8 cellular contexts compared by ENCODE assay signal in the genomic region with DNA sequence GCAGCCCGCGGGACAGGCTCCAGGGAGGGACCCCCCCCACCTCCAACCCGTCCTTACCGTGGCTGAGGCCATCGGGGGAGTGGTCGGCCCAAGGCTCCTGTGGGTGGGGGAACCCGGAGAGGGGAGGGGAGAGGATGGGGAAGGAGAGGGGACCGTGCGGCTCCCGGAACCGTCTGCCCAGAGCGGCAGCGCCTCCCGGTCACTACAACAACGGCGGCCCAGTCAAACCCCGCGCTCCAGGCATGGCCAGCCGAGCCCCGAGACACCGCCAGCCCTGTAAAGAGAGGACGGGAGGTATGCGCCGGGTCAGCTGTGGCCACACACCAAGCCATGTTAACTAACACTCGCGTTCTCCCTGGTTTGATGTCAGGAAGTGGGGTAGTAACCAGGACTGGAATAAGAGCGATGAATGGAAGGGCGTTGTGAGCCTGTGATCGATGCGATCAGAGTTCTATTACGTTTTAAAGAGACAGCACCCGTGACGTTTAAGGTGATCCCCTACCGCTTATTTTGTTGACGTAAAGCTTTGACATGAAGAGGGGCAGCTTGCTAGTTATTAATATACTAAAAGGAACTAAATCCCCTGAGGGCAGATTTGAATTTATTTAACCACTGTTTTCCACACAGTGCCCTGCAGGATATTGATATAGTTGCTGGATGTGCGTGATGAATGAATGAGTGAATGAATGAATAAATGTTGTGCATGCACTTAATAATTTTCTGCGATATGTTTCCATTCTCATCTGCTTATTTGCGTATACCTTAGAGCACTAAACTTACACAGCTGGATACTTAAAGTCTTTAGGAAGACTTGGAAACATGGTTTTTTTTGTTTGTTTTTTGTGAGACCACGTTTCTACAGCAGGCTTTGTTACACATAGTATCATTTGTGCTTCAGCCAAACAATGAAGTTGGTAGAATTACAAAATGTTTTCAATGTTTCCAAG. TPM values are rescaled to one million over a fixed set of nuclear protein-coding genes. Genes with fewer than 3 reads are reported as not detected.
DNase-seq lines count a peak whose midpoint lies in the region; ATAC-seq, FAIRE-seq and TF ChIP-seq lines count a peak whose summit lies in the region.

Gene POC1B (minus strand): TSS at position 224 of the 947 bp plus-strand sequence. CDS start 152 bp downstream, at position 72.

- H3K4me1 ChIP-seq in HUES64 (ENCODE audit: insufficient read depth, low read length), result peaks cover 4% of the 10 kb centered on the region; the same call in 1 of the 2 replicates
- peaks cover 46% of the 10 kb centered on the region for H3K4me1 ChIP-seq in OCI-LY1 (ENCODE audit: insufficient read depth, low read length, severe bottlenecking)

- TF ChIP-seq CTCF in D721Med (IDR thresholded peaks at IDR 0.05; ENCODE audit: insufficient read depth, missing control alignments) (no peak), OCI-LY1 (IDR thresholded peaks at IDR 0.05; ENCODE audit: low read length) (no peak), endothelial cell (IDR thresholded peaks at IDR 0.05; ENCODE audit: unreplicated experiment) (no peak)

- H3K4me2 ChIP-seq in OCI-LY1 (ENCODE audit: low read length), result peak within 1 kb of the TSS; percentile 90

- peak within 1 kb of the TSS; percentile 94 for H3K4me3 ChIP-seq in HUES64 (ENCODE audit: low read length)
- peak within 1 kb of the TSS; percentile 91 for H3K4me3 ChIP-seq in OCI-LY1 (ENCODE audit: low read depth, low read length, poor library complexity, severe bottlenecking)

- peaks cover 32% of the 10 kb centered on the region for H3K4me1 Mint-ChIP-seq in endothelial cell (ENCODE audit: unreplicated experiment)

- H3K79me2 ChIP-seq in OCI-LY1 (ENCODE audit: insufficient read depth, low read length), result 0 out of 2 replicates have a peak, but pooled peaks cover 6% of the 10 kb centered on the region

- H3K36me3 ChIP-seq in HUES64 (ENCODE audit: insufficient read depth, low read length) (peaks cover 18% of the 10 kb centered on the region), OCI-LY1 (ENCODE audit: insufficient read depth, low read length) (peaks cover 9% of the 10 kb centered on the region)

- DNase-seq in D721Med (ENCODE audit: insufficient read length, low spot score), result peak; percentile 45
- peak; percentile 70 for DNase-seq in activated CD8-positive, alpha-beta memory T cell treated with anti-CD3 and anti-CD28 coated beads, Interleukin-2, amount 50 U/mL, for 4 hours
- peak; percentile 81 for DNase-seq in endothelial cell (ENCODE audit: low spot score)
- DNase-seq in mesenteric fat pad (ENCODE audit: low spot score), result peak; percentile 93
- DNase-seq in stimulated activated CD8-positive, alpha-beta memory T cell treated with anti-CD3 and anti-CD28 coated beads, Interleukin-15, amount 100 ng/mL, for 24 hours (ENCODE audit: low read depth), result peak; percentile 56

- H3K36me3 Mint-ChIP-seq in endothelial cell (ENCODE audit: low read depth, unreplicated experiment), result peaks cover 10% of the 10 kb centered on the region

- ATAC-seq in GM21526 (IDR thresholded peaks at IDR 0.05; ENCODE audit: low FRiP score, unreplicated experiment), result peak; percentile 68

- peak within 1 kb of the TSS; percentile 74 for H3K9ac ChIP-seq in HUES64 (ENCODE audit: low read depth, low read length)
- H3K9ac ChIP-seq in OCI-LY1 (ENCODE audit: low read length), result peak within 1 kb of the TSS; percentile 78

- no peaks in the 10 kb centered on the region for H3K9me3 Mint-ChIP-seq in endothelial cell (ENCODE audit: unreplicated experiment)

- H3K9me3 ChIP-seq in HUES64 (ENCODE audit: insufficient read depth, low read depth, low read length), result no peaks in the 10 kb centered on the region
- H3K9me3 ChIP-seq in OCI-LY1 (ENCODE audit: low read length), result no peaks in the 10 kb centered on the region

- H3K9me2 ChIP-seq in OCI-LY1 (ENCODE audit: low read depth, low read length), result no peaks in the 10 kb centered on the region

- H3K27ac Mint-ChIP-seq in endothelial cell (ENCODE audit: unreplicated experiment), result peak within 1 kb of the TSS; percentile 78

- H3K27ac ChIP-seq in HUES64 (ENCODE audit: low read depth, low read length) (peak within 1 kb of the TSS; percentile 78; the same call in 1 of the 2 replicates), OCI-LY1 (ENCODE audit: low read depth, low read length, poor library complexity, severe bottlenecking) (peak within 1 kb of the TSS; percentile 58)

- H3K27me3 ChIP-seq in HUES64 (ENCODE audit: insufficient read depth, low read length), result no peaks in the 10 kb centered on the region
- no peaks in the 10 kb centered on the region for H3K27me3 ChIP-seq in OCI-LY1 (ENCODE audit: insufficient read depth, low read length)

- peaks cover 10% of the 10 kb centered on the region for H3K27me3 Mint-ChIP-seq in endothelial cell (ENCODE audit: unreplicated experiment)

- H3K4me3 Mint-ChIP-seq in endothelial cell (ENCODE audit: unreplicated experiment), result peak within 1 kb of the TSS; percentile 96

- H2AFZ ChIP-seq in OCI-LY1 (ENCODE audit: low read length), result peak within 1 kb of the TSS; percentile 39

- no peak for FAIRE-seq in D721Med (lab: Jason Lieb, UNC)

- H4K20me1 ChIP-seq in OCI-LY1 (ENCODE audit: insufficient read depth, low read length), result no peaks in the 10 kb centered on the region

- H3F3A ChIP-seq in OCI-LY1 (ENCODE audit: insufficient read depth, low read length), result peaks cover 10% of the 10 kb centered on the region

- WGBS in HUES64, result 2% methylated on average over 36 of the region's 39 CpGs

RNA-seq across cellular contexts. Expression of gene POC1B, which starts in this region (rescaled TPM):
- 11.5 TPM for polyA plus RNA-seq in HUES64 (2013, experiment 1 of 2)
- 16.2 TPM for polyA plus RNA-seq in HUES64 (2013, experiment 2 of 2)
- 22.7 TPM for total RNA-seq in endothelial cell (ENCODE audit: unreplicated experiment)
- total RNA-seq in mesenteric fat pad, result 12.8 TPM

Comparison
In these comparisons a context has a peak if more than half of its experiments do, and no peak if none do; other contexts are left out.
1. Peak in every context shown above with its lines: DNase-seq, ATAC-seq, H3K4me3 ChIP-seq and H3K27ac ChIP-seq.